In the genomic region with DNA sequence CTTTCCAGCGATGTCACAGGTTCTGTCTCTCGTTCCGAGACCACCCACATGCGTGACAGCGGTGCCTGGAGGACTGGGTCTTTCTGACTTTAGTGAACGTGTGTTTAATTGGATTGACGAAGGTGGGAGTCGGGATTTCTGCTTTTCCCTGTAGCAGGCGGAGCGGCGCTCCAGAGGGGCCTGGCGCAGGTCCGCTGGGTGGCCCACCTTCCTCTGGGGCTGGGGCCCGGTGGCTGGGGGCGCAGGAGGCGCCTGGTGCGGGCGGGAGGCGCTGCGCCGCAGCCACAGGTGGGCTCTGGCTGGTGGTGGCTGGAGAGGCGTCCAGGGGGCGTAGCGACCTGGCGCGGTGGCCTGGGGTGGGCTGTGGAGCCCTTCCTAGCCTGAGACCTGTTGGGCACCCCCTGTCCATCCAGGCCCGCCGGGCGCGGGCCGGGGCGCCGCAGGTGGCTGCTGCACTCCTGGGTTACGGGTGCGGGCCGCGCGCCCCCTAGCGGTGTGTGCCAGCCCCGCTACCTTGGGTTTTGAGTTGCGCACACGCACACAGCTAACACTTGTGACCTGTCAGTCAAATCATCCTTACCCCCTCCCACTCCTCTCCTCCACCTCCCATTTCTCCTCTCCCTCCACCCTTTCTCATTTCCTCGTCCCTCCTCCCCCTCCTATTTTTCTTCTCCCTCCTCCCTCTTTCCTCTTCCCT, we compare ENCODE assay signal across 9 cellular contexts. TPM values are rescaled to one million over a fixed set of nuclear protein-coding genes. Genes with fewer than 3 reads are reported as not detected.
DNase-seq lines count a peak whose midpoint lies in the region; ATAC-seq and TF ChIP-seq lines count a peak whose summit lies in the region.
"Had no signal": no experiment of that assay in that cellular context is flagged by ENCODE, and none has a peak within 500 bp of the region (broad histone marks: within the 10 kb centered on the region; RNA-seq: fewer than 3 reads in every experiment).

No MANE protein-coding gene starts in this region.

- H3K9me3 Mint-ChIP-seq in activated T-helper 1 cell treated with anti-CD3 and anti-CD28 coated beads, Interleukin-12 subunit alpha, Interleukin-12 subunit beta, Interleukin-2, Interleukin-4 antibody, amounts not matched to agents 30 ng/mL and 10 ng/mL and 1 ng/mL, durations not matched to agents 14 hours and 24 hours and 36 hours = peaks cover 8% of the 10 kb centered on the region

- H4K20me1 ChIP-seq in PC-3 (ENCODE audit: low read length) (no peaks in the 10 kb centered on the region), smooth muscle cell (ENCODE audit: low read depth) (no peaks in the 10 kb centered on the region)

- no TSS peak for BruUV-seq in PC-3 (replicated peaks; lab: Mats Ljungman, UMichigan)

- POLR2A ChIA-PET in PC-3 (lab: Charles Lee; ENCODE audit: unreplicated experiment) = no interaction called here

- H3K9me2 ChIP-seq in PC-3 (replicated peaks; ENCODE audit: low read length) = no peaks in the 10 kb centered on the region

- peak; percentile 29; the same call in 1 of the 2 replicates for ATAC-seq in PC-3
- no peak for ATAC-seq in HG03439 (IDR thresholded peaks at IDR 0.05; ENCODE audit: unreplicated experiment)

- no peak overlapping the region for H3K27ac Mint-ChIP-seq in activated T-helper 1 cell treated with anti-CD3 and anti-CD28 coated beads, Interleukin-12 subunit alpha, Interleukin-12 subunit beta, Interleukin-2, Interleukin-4 antibody, amounts not matched to agents 30 ng/mL and 10 ng/mL and 1 ng/mL, durations not matched to agents 14 hours and 24 hours and 36 hours

- H3K27me3 Mint-ChIP-seq in activated T-helper 1 cell treated with anti-CD3 and anti-CD28 coated beads, Interleukin-12 subunit alpha, Interleukin-12 subunit beta, Interleukin-2, Interleukin-4 antibody, amounts not matched to agents 30 ng/mL and 10 ng/mL and 1 ng/mL, durations not matched to agents 14 hours and 24 hours and 36 hours (ENCODE audit: insufficient read depth) = peaks cover 23% of the 10 kb centered on the region

- CTCF ChIA-PET in PC-3 (lab: Charles Lee) = interaction anchor here (0.5 kb wide), 1 partner anchor 82 kb away, joined by 4 read pairs; no protein-coding TSS in a partner anchor

- TF ChIP-seq CTCF in C4-2B (conservative IDR thresholded peaks at IDR 0.05) (peak; percentile 51), PC-3 (conservative IDR thresholded peaks at IDR 0.05; ENCODE audit: low read depth, low read length) (peak; percentile 40; the same call in 1 of the 2 replicates), esophagus muscularis mucosa (IDR thresholded peaks at IDR 0.05) (peak in 1 of 3 experiments; percentile 26), smooth muscle cell (IDR thresholded peaks at IDR 0.05; ENCODE audit: borderline replicate concordance, insufficient read depth, poor library complexity, severe bottlenecking) (no peak)

- H3F3A ChIP-seq in PC-3 (ENCODE audit: low read length, unreplicated experiment) (no peaks in the 10 kb centered on the region), smooth muscle cell (ENCODE audit: low read depth) (peaks cover 13% of the 10 kb centered on the region)

- H3K9me3 ChIP-seq in PC-3 (ENCODE audit: low read length) (no peaks in the 10 kb centered on the region), esophagus muscularis mucosa (peaks cover 0 to 14% (median 4%) of the 10 kb centered on the region in 4 donors), smooth muscle cell (replicated peaks; ENCODE audit: low read depth) (no peaks in the 10 kb centered on the region)

- H3K36me3 ChIP-seq in PC-3 (ENCODE audit: low read depth, low read length) (no peaks in the 10 kb centered on the region), esophagus muscularis mucosa (no peaks in the 10 kb centered on the region), smooth muscle cell (ENCODE audit: low read depth) (no peaks in the 10 kb centered on the region)

- no peaks in the 10 kb centered on the region for H3K27me3 ChIP-seq in PC-3 (ENCODE audit: low read length)
- peaks cover 0 to 61% (median 18%) of the 10 kb centered on the region in 4 donors for H3K27me3 ChIP-seq in esophagus muscularis mucosa
- no peaks in the 10 kb centered on the region for H3K27me3 ChIP-seq in smooth muscle cell (ENCODE audit: low read depth)

- H3K4me1 ChIP-seq in PC-3 (ENCODE audit: insufficient read depth, low read length) (no peaks in the 10 kb centered on the region), esophagus muscularis mucosa (peaks cover 0 to 7% (median 0%) of the 10 kb centered on the region in 4 donors), smooth muscle cell (ENCODE audit: low read depth) (peaks cover 40% of the 10 kb centered on the region)

- H2AFZ ChIP-seq in PC-3 (ENCODE audit: low read length) (no peak overlapping the region), smooth muscle cell (ENCODE audit: low read depth) (no peak overlapping the region)

- no peak for TF ChIP-seq POLR2A in esophagus muscularis mucosa (IDR thresholded peaks at IDR 0.05; ENCODE audit: low read depth)

- H3K79me2 ChIP-seq in PC-3 (ENCODE audit: low read length) (no peaks in the 10 kb centered on the region), smooth muscle cell (ENCODE audit: low read depth) (no peaks in the 10 kb centered on the region)

- H3K9ac ChIP-seq in PC-3 (ENCODE audit: low read length) (no peak overlapping the region), smooth muscle cell (ENCODE audit: low read depth) (no peak overlapping the region)

- H3K4me1 Mint-ChIP-seq in activated T-helper 1 cell treated with anti-CD3 and anti-CD28 coated beads, Interleukin-12 subunit alpha, Interleukin-12 subunit beta, Interleukin-2, Interleukin-4 antibody, amounts not matched to agents 30 ng/mL and 10 ng/mL and 1 ng/mL, durations not matched to agents 14 hours and 24 hours and 36 hours (ENCODE audit: low read depth) = no peaks in the 10 kb centered on the region

- peak; percentile 20 for DNase-seq in PC-3
- no peak for DNase-seq in esophagus muscularis mucosa (ENCODE audit: extremely low spot score)
- DNase-seq in posterior cingulate gyrus = peak in 7 of 10 donors; percentile 37 to 92 (median 46)
- no peak for DNase-seq in effector CD4-positive, alpha-beta T cell
- no peak for DNase-seq in smooth muscle cell (lab: John Stamatoyannopoulos, UW; ENCODE audit: unreplicated experiment)
- DNase-seq in activated T-helper 1 cell treated with anti-CD3 and anti-CD28 coated beads, Interleukin-12 subunit alpha, Interleukin-12 subunit beta, Interleukin-2, Interleukin-4 antibody, amounts not matched to agents 30 ng/mL and 10 ng/mL and 1 ng/mL, durations not matched to agents 14 hours and 24 hours and 36 hours (ENCODE audit: low spot score) = no peak

- H3K27ac ChIP-seq in C4-2B (no peak overlapping the region), PC-3 (ENCODE audit: low read length) (no peak overlapping the region), esophagus muscularis mucosa (replicated peaks in 1 of 4) (no peak overlapping the region), smooth muscle cell (ENCODE audit: low read depth) (no peak overlapping the region)

- H3K36me3 Mint-ChIP-seq in activated T-helper 1 cell treated with anti-CD3 and anti-CD28 coated beads, Interleukin-12 subunit alpha, Interleukin-12 subunit beta, Interleukin-2, Interleukin-4 antibody, amounts not matched to agents 30 ng/mL and 10 ng/mL and 1 ng/mL, durations not matched to agents 14 hours and 24 hours and 36 hours (ENCODE audit: low read depth) = peaks cover 2% of the 10 kb centered on the region

- 60% methylated on average over 26 of the region's 43 CpGs for WGBS in esophagus muscularis mucosa
- WGBS in smooth muscle cell (ENCODE audit: low lambda C conversion rate) = 97% methylated on average over 32 of the region's 43 CpGs

- no peak overlapping the region for H3K4me2 ChIP-seq in PC-3 (ENCODE audit: low read length)
- H3K4me2 ChIP-seq in smooth muscle cell = no peak overlapping the region

- TF ChIP-seq EP300 in esophagus muscularis mucosa (IDR thresholded peaks at IDR 0.05) = no peak

- intact Hi-C loops in PC-3 (cut with micrococcal nuclease) = no loop called here
- intact Hi-C loops in esophagus muscularis mucosa (cut with DNase I) = no loop called here
- intact Hi-C loops in posterior cingulate gyrus (cut with DNase I) = loop anchor here (10.0 kb wide), 2 partner anchors 163 to 797 kb away; no protein-coding TSS in a partner anchor
- intact Hi-C loops in activated T-helper 1 cell treated with anti-CD3 and anti-CD28 coated beads, Interleukin-12 subunit alpha, Interleukin-12 subunit beta, Interleukin-2, Interleukin-4 antibody, amounts not matched to agents 30 ng/mL and 10 ng/mL and 1 ng/mL, durations not matched to agents 14 hours and 24 hours and 36 hours (cut with micrococcal nuclease) = no loop called here

- no peak overlapping the region for H3K4me3 ChIP-seq in PC-3 (ENCODE audit: low read length)
- H3K4me3 ChIP-seq in esophagus muscularis mucosa = peak overlapping the region; percentile 37 to 54 (median 43)
- no peak overlapping the region for H3K4me3 ChIP-seq in smooth muscle cell

- no peak overlapping the region for H3K4me3 Mint-ChIP-seq in activated T-helper 1 cell treated with anti-CD3 and anti-CD28 coated beads, Interleukin-12 subunit alpha, Interleukin-12 subunit beta, Interleukin-2, Interleukin-4 antibody, amounts not matched to agents 30 ng/mL and 10 ng/mL and 1 ng/mL, durations not matched to agents 14 hours and 24 hours and 36 hours
- H3K4me3 Mint-ChIP-seq: neural crest cell had no signal

RNA-seq across cellular contexts. Expression of gene MEG3, which starts 2.0 kb away (rescaled TPM):
- total RNA-seq in PC-3 (2014; rRNA removed) (not detected in 2 replicates), esophagus muscularis mucosa (10 to 100 TPM in 3 of 4 donors, 1 to 10 TPM in 1; 9.4 to 53.2 (median 22.1) TPM), smooth muscle cell (not detected in 2 replicates)
- 0.70 TPM in 1 of 2 replicates, not detected in the other for polyA plus RNA-seq in smooth muscle cell
- not detected in 2 replicates for total RNA-seq in activated T-helper 1 cell treated with anti-CD3 and anti-CD28 coated beads, Interleukin-12 subunit alpha, Interleukin-12 subunit beta, Interleukin-2, Interleukin-4 antibody, amounts not matched to agents 30 ng/mL and 10 ng/mL and 1 ng/mL, durations not matched to agents 14 hours and 24 hours and 36 hours

Comparison
In these comparisons a context has a peak if more than half of its experiments do, and no peak if none do; other contexts are left out.
1. DNase-seq: peak in PC-3 (single experiment) and posterior cingulate gyrus (7 of 10); none in esophagus muscularis mucosa (single experiment), effector CD4-positive, alpha-beta T cell (single experiment), smooth muscle cell (single experiment) and activated T-helper 1 cell treated with anti-CD3 and anti-CD28 coated beads, Interleukin-12 subunit alpha, Interleukin-12 subunit beta, Interleukin-2, Interleukin-4 antibody, amounts not matched to agents 30 ng/mL and 10 ng/mL and 1 ng/mL, durations not matched to agents 14 hours and 24 hours and 36 hours (single experiment).
2. H3K4me3 ChIP-seq: peak in esophagus muscularis mucosa (4 of 4); none in PC-3 (single experiment) and smooth muscle cell (single experiment).
3. RNA of gene MEG3, which starts 2.0 kb away (total RNA-seq): 9.4 to 53.2 TPM in esophagus muscularis mucosa; not detected in PC-3, not detected in smooth muscle cell and not detected in activated T-helper 1 cell treated with anti-CD3 and anti-CD28 coated beads, Interleukin-12 subunit alpha, Interleukin-12 subunit beta, Interleukin-2, Interleukin-4 antibody, amounts not matched to agents 30 ng/mL and 10 ng/mL and 1 ng/mL, durations not matched to agents 14 hours and 24 hours and 36 hours; every median in the first group is over 10 times any median in the second.